Comparison of ENCODE assay signal across 8 cellular contexts in the genomic region with DNA sequence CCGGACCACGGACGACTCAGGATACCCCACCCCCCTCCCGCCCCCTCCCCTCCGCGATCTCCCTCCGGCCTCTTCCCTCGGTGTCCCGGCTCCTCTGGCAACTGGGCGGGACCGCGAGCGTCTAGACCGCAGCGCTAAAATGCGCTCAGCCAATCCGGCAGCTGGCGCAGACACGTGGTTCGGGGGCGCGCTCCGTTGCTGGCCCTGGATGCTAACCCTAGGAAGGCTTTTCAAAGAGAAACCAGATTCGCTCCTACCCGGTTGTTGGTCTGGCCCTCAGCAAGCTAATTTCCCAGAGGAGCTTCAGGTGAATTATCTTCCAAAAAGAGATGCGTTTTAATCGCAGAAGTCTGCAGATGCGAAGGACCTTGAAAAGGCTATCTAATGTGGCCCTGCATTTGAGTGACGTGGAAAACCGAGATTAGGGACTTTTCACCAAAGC. TPM values are rescaled to one million over a fixed set of nuclear protein-coding genes. Genes with fewer than 3 reads are reported as not detected.
DNase-seq lines count a peak whose midpoint lies in the region; ATAC-seq and TF ChIP-seq lines count a peak whose summit lies in the region.

A gene with protein sequence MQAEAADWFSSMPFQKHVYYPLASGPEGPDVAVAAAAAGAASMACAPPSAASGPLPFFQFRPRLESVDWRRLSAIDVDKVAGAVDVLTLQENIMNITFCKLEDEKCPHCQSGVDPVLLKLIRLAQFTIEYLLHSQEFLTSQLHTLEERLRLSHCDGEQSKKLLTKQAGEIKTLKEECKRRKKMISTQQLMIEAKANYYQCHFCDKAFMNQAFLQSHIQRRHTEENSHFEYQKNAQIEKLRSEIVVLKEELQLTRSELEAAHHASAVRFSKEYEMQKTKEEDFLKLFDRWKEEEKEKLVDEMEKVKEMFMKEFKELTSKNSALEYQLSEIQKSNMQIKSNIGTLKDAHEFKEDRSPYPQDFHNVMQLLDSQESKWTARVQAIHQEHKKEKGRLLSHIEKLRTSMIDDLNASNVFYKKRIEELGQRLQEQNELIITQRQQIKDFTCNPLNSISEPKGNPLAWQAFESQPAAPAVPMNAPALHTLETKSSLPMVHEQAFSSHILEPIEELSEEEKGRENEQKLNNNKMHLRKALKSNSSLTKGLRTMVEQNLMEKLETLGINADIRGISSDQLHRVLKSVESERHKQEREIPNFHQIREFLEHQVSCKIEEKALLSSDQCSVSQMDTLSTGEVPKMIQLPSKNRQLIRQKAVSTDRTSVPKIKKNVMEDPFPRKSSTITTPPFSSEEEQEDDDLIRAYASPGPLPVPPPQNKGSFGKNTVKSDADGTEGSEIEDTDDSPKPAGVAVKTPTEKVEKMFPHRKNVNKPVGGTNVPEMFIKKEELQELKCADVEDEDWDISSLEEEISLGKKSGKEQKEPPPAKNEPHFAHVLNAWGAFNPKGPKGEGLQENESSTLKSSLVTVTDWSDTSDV (minus strand): TSS at position 96 of the 442 bp plus-strand sequence. CDS start 2,677 bp downstream, outside the sequence.

- DNase-seq in activated CD8-positive, alpha-beta memory T cell treated with anti-CD3 and anti-CD28 coated beads, Interleukin-2, amount 50 U/mL, for 48 hours = peak; percentile 65
- no peak for DNase-seq in activated CD8-positive, alpha-beta memory T cell treated with anti-CD3 and anti-CD28 coated beads, Interleukin-2, amount 50 U/mL, for 4 hours
- peak; percentile 77 for DNase-seq in NCI-H510A (lab: John Stamatoyannopoulos, UW)
- peak; percentile 81 for DNase-seq in amniotic epithelial cell (ENCODE audit: low read depth)
- peak; percentile 74 to 80 for DNase-seq in heart right ventricle
- DNase-seq in omental fat pad (ENCODE audit: low spot score) = no peak

- no peaks in the 10 kb centered on the region for H3K9me3 ChIP-seq in heart right ventricle

- intact Hi-C loops in heart right ventricle (cut with DNase I) = no loop called here

- H3K27ac ChIP-seq in heart right ventricle = peak within 1 kb of the TSS; percentile 39 to 80 (median 68)

- no peaks in the 10 kb centered on the region for H3K36me3 ChIP-seq in heart right ventricle

- WGBS in heart right ventricle, 2 donors = 1 to 2% methylated on average over 30 of the region's 30 CpGs

- peak within 1 kb of the TSS; percentile 60 to 73 (median 66) for H3K4me3 ChIP-seq in heart right ventricle

- no peak for TF ChIP-seq CTCF in heart right ventricle (IDR thresholded peaks at IDR 0.05)
- no peak for TF ChIP-seq CTCF in omental fat pad (IDR thresholded peaks at IDR 0.05)

- peaks cover 0 to 34% (median 22%) of the 10 kb centered on the region in 9 donors for H3K4me1 ChIP-seq in heart right ventricle

- H3K27me3 ChIP-seq in heart right ventricle = peaks cover 0 to 69% (median 33%) of the 10 kb centered on the region in 7 donors

- peak; percentile 85 for ATAC-seq in HG02642 (IDR thresholded peaks at IDR 0.05; ENCODE audit: poor library complexity, unreplicated experiment)
- ATAC-seq in heart right ventricle = peak; percentile 87 to 96 (median 93)
- peak; percentile 90 for ATAC-seq in omental fat pad (ENCODE audit: low FRiP score)
- ATAC-seq in GM21528 (IDR thresholded peaks at IDR 0.05; ENCODE audit: low FRiP score, unreplicated experiment) = no peak

RNA-seq across cellular contexts. Expression of the gene that starts here (rescaled TPM):
- total RNA-seq in heart right ventricle (1 to 10 TPM; 2.0 to 5.0 (median 3.6) TPM), omental fat pad (10 to 100 TPM in 1 of 4 donors, 1 to 10 TPM in 3; 6.6 to 18.0 (median 8.5) TPM)
- polyA plus RNA-seq in heart right ventricle = 1 to 10 TPM; 2.8 to 7.0 TPM

Comparison
In these comparisons a context has a peak if more than half of its experiments do, and no peak if none do; other contexts are left out.
1. DNase-seq: peak in activated CD8-positive, alpha-beta memory T cell treated with anti-CD3 and anti-CD28 coated beads, Interleukin-2, amount 50 U/mL, for 48 hours (single experiment), NCI-H510A (single experiment), amniotic epithelial cell (single experiment) and heart right ventricle (2 of 2); none in activated CD8-positive, alpha-beta memory T cell treated with anti-CD3 and anti-CD28 coated beads, Interleukin-2, amount 50 U/mL, for 4 hours (single experiment) and omental fat pad (single experiment).